8 cellular contexts compared by ENCODE assay signal in the genomic region with DNA sequence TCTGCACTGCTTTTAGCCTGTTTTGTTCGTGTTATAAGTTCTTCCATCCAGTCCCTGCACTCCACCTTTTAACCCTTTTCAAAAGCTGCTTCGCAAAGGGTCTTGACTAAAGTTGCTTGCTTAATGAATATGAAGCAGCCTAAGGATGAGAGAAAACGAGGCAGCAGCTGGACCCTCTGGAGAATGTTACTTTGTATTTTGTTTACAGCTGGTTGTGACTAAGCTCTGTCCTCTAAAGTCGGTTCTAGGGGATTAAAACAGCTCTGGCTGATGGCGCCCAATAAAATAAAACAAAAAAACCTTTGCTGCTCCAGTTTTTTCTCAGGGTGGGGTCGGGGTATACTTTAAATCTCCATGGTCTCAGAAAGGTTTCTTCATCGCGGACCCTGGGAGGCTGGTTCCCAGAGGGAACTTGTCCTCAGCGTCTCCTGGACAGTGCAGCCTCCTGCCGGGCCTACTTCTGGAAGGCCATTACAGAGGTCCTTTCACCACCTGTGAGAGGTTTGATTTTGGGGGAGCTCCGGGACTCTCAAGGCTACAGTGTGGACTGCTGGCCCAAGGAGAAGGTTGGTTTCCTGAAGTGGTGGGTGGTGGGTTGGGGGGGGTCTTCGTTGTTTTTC. TPM values are rescaled to one million over a fixed set of nuclear protein-coding genes. Genes with fewer than 3 reads are reported as not detected.
DNase-seq lines count a peak whose midpoint lies in the region; ATAC-seq and TF ChIP-seq lines count a peak whose summit lies in the region.

No MANE protein-coding gene starts in this region.

- H2AFZ ChIP-seq in neural cell (ENCODE audit: low read depth, low read length), result no peak overlapping the region

- peak overlapping the region; percentile 74 for H3K4me2 ChIP-seq in neural cell (ENCODE audit: low read length)

- peaks cover 49% of the 10 kb centered on the region for H3K79me2 ChIP-seq in neural cell (replicated peaks; ENCODE audit: insufficient read depth, low read length)

- no peak for TF ChIP-seq RAD21 in neural cell (conservative IDR thresholded peaks at IDR 0.05)

- no peak for TF ChIP-seq EP300 in neural cell (conservative IDR thresholded peaks at IDR 0.05; ENCODE audit: poor library complexity, severe bottlenecking)

- peak overlapping the region; percentile 45 for H3K4me3 ChIP-seq in GM12864 (ENCODE audit: low read depth, low read length)
- H3K4me3 ChIP-seq in NT2/D1 (ENCODE audit: insufficient read length, low read depth), result peak overlapping the region; percentile 98
- peak overlapping the region; percentile 31 for H3K4me3 ChIP-seq in effector memory CD4-positive, alpha-beta T cell (ENCODE audit: insufficient read depth, low read depth, low read length, poor library complexity, severe bottlenecking)
- peak overlapping the region; percentile 75 for H3K4me3 ChIP-seq in neural cell (ENCODE audit: low read length)

- H3K9ac ChIP-seq in NT2/D1 (ENCODE audit: insufficient read length, low read depth) (peak overlapping the region; percentile 78), neural cell (ENCODE audit: low read length) (peak overlapping the region; percentile 64)

- TF ChIP-seq CTCF in GM12864 (IDR thresholded peaks at IDR 0.05; ENCODE audit: low read depth, low read length, missing control alignments) (no peak), neural cell (IDR thresholded peaks at IDR 0.05; ENCODE audit: poor library complexity, severe bottlenecking) (no peak)

- H3K4me1 ChIP-seq in NT2/D1 (ENCODE audit: insufficient read depth, insufficient read length), result peaks cover 4% of the 10 kb centered on the region
- peaks cover 38% of the 10 kb centered on the region for H3K4me1 ChIP-seq in effector memory CD4-positive, alpha-beta T cell (ENCODE audit: control insufficient read depth, insufficient read depth, low read length, poor library complexity, severe bottlenecking)

- ATAC-seq in GM21515 (IDR thresholded peaks at IDR 0.05; ENCODE audit: unreplicated experiment) (no peak), GM21717 (IDR thresholded peaks at IDR 0.05; ENCODE audit: unreplicated experiment) (no peak)

- H3K9me3 ChIP-seq in NT2/D1 (ENCODE audit: insufficient read depth, low read length) (no peaks in the 10 kb centered on the region), neural cell (ENCODE audit: low read length) (no peaks in the 10 kb centered on the region)
- no peaks in the 10 kb centered on the region for H3K9me3 ChIP-seq in effector memory CD4-positive, alpha-beta T cell (ENCODE audit: control insufficient read depth, low read length)

- DNase-seq in GM12864 (ENCODE audit: low read depth) (no peak), NT2/D1 (ENCODE audit: low read depth, low spot score) (no peak), NCI-H345 (lab: John Stamatoyannopoulos, UW) (no peak), NCI-H1417 treated with DMSO at 0.1 percent for 48 hours (lab: John Stamatoyannopoulos, UW) (no peak)
- DNase-seq in effector memory CD4-positive, alpha-beta T cell, result no peak

- H3K9me2 ChIP-seq in neural cell (ENCODE audit: insufficient read depth, low read length), result no peaks in the 10 kb centered on the region

- peaks cover 8% of the 10 kb centered on the region for H3F3A ChIP-seq in neural cell (ENCODE audit: insufficient read depth, low read length, poor library complexity, severe bottlenecking)

- H3K27ac ChIP-seq in effector memory CD4-positive, alpha-beta T cell (ENCODE audit: insufficient read depth, low read length, poor library complexity, severe bottlenecking), result peak overlapping the region; percentile 62
- H3K27ac ChIP-seq in neural cell (ENCODE audit: low read length), result peak overlapping the region; percentile 84

- H3K36me3 ChIP-seq in NT2/D1 (ENCODE audit: insufficient read depth, insufficient read length, low read length), result peaks cover 73% of the 10 kb centered on the region
- peaks cover 24% of the 10 kb centered on the region for H3K36me3 ChIP-seq in effector memory CD4-positive, alpha-beta T cell (ENCODE audit: control insufficient read depth, insufficient read depth, low read length)
- peaks cover 12% of the 10 kb centered on the region for H3K36me3 ChIP-seq in neural cell (ENCODE audit: insufficient read depth, low read length)

- H3K27me3 ChIP-seq in NT2/D1 (ENCODE audit: insufficient read depth, insufficient read length) (no peaks in the 10 kb centered on the region), neural cell (ENCODE audit: insufficient read depth, low read depth, low read length) (no peaks in the 10 kb centered on the region)
- H3K27me3 ChIP-seq in effector memory CD4-positive, alpha-beta T cell (replicated peaks; ENCODE audit: control insufficient read depth, insufficient read depth, low read length, poor library complexity, severe bottlenecking), result no peaks in the 10 kb centered on the region

- H4K20me1 ChIP-seq in neural cell (ENCODE audit: insufficient read depth), result peaks cover 28% of the 10 kb centered on the region

TF ChIP-seq in neural cell, 6 proteins besides CTCF, POLR2A, EP300 and RAD21:
- no peak for TF ChIP-seq POLR2AphosphoS5 (IDR thresholded peaks at IDR 0.05)
- no peak for TF ChIP-seq MXI1 (conservative IDR thresholded peaks at IDR 0.05; ENCODE audit: poor library complexity, severe bottlenecking)
- no peak for TF ChIP-seq SMC3 (conservative IDR thresholded peaks at IDR 0.05; ENCODE audit: poor library complexity)
- TF ChIP-seq EZH2 (IDR thresholded peaks at IDR 0.05; ENCODE audit: borderline replicate concordance, insufficient read depth, low read length, poor library complexity, severe bottlenecking), result no peak
- TF ChIP-seq TAF1 (IDR thresholded peaks at IDR 0.05; ENCODE audit: low read depth), result no peak
- TF ChIP-seq, protein P1, sequence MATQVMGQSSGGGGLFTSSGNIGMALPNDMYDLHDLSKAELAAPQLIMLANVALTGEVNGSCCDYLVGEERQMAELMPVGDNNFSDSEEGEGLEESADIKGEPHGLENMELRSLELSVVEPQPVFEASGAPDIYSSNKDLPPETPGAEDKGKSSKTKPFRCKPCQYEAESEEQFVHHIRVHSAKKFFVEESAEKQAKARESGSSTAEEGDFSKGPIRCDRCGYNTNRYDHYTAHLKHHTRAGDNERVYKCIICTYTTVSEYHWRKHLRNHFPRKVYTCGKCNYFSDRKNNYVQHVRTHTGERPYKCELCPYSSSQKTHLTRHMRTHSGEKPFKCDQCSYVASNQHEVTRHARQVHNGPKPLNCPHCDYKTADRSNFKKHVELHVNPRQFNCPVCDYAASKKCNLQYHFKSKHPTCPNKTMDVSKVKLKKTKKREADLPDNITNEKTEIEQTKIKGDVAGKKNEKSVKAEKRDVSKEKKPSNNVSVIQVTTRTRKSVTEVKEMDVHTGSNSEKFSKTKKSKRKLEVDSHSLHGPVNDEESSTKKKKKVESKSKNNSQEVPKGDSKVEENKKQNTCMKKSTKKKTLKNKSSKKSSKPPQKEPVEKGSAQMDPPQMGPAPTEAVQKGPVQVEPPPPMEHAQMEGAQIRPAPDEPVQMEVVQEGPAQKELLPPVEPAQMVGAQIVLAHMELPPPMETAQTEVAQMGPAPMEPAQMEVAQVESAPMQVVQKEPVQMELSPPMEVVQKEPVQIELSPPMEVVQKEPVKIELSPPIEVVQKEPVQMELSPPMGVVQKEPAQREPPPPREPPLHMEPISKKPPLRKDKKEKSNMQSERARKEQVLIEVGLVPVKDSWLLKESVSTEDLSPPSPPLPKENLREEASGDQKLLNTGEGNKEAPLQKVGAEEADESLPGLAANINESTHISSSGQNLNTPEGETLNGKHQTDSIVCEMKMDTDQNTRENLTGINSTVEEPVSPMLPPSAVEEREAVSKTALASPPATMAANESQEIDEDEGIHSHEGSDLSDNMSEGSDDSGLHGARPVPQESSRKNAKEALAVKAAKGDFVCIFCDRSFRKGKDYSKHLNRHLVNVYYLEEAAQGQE (IDR thresholded peaks at IDR 0.05; ENCODE audit: borderline replicate concordance), result no peak

RNA-seq across cellular contexts. Expression of gene RBM4, which starts 0.8 kb away (rescaled TPM):
- 456 and 510 TPM in 2 replicates for polyA plus RNA-seq in neural cell
- polyA minus RNA-seq in neural cell, result 232 and 238 TPM in 2 replicates

RNA-seq across cellular contexts. Expression of gene RBM14, which starts 21.2 kb away (rescaled TPM):
- polyA plus RNA-seq in neural cell, result 43.0 and 44.8 TPM in 2 replicates
- 75.0 and 75.5 TPM in 2 replicates for polyA minus RNA-seq in neural cell

RNA-seq across cellular contexts. Expression of gene RBM4B, which starts 40.0 kb away (rescaled TPM):
- polyA plus RNA-seq in neural cell, result 197 and 212 TPM in 2 replicates
- polyA minus RNA-seq in neural cell, result 138 and 152 TPM in 2 replicates

RNA-seq across cellular contexts. Expression of gene CCS, which starts 44.7 kb away (rescaled TPM):
- 40.8 and 71.6 TPM in 2 replicates for polyA plus RNA-seq in neural cell
- polyA minus RNA-seq in neural cell, result 18.6 and 19.5 TPM in 2 replicates

RNA-seq across cellular contexts. Expression of gene CCDC87, which starts 44.8 kb away (rescaled TPM):
- polyA plus RNA-seq in neural cell, result 0.48 TPM in 1 of 2 replicates, not detected in the other
- 1.0 and 1.2 TPM in 2 replicates for polyA minus RNA-seq in neural cell

Comparison
In these comparisons a context has a peak if more than half of its experiments do, and no peak if none do; other contexts are left out.
1. H3K4me3 ChIP-seq: peak in every context shown above with its lines; median percentile 98 in NT2/D1; 75 in neural cell; 45 in GM12864; 31 in effector memory CD4-positive, alpha-beta T cell.